Comparison of ENCODE assay signal across 9 cellular contexts in the genomic region with DNA sequence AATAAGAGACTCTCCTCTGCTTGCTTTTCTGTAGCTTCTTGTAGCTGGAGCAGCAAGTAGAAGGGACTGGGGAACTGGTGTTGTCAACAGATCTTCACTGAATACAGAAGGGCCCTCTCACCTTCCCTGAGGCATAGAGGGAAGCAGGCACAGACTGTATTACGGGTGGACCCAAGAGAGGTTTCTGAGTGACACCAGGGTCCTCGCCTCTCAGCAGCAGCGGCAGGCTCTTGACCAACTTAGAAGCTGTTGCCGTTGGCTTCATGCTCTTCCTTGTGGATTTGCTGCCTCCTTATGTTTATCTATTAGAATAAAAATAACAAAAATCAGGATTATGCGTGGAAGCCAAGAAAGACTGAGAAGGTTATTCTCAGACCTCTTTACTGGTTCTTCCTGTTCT. TPM values are rescaled to one million over a fixed set of nuclear protein-coding genes. Genes with fewer than 3 reads are reported as not detected.
"Had no signal": no experiment of that assay in that cellular context is flagged by ENCODE, and none has a peak within 500 bp of the region (broad histone marks: within the 10 kb centered on the region; RNA-seq: fewer than 3 reads in every experiment).

No MANE protein-coding gene starts in this region.

- H3K9me3 Mint-ChIP-seq: GM23338, HFFc6 had no signal

- H3K4me3 ChIP-seq: GM23338, HAP-1, K562 had no signal

- H3K4me3 Mint-ChIP-seq: GM23338, HFFc6 had no signal

- DNase-seq: H7, HFFc6, IMR-90 had no signal

- H3K4me2 ChIP-seq: GM23338 had no signal

- H3K9me3 ChIP-seq: HAP-1 had no signal

- H2AFZ ChIP-seq: GM23338 had no signal

- H3K27ac Mint-ChIP-seq: GM23338, HFFc6 had no signal

- ATAC-seq: GM23338, HCT116, K562 had no signal

RNA-seq across cellular contexts. Expression of a gene that starts 31.7 kb away (rescaled TPM):
- total RNA-seq: GM23338, H4, H7, HFFc6, HT-29, IMR-90, K562 had no signal

RNA-seq across cellular contexts. Expression of a gene that starts 50.3 kb away (rescaled TPM):
- total RNA-seq: H4, HT-29, K562 had no signal
